In the genomic region with DNA sequence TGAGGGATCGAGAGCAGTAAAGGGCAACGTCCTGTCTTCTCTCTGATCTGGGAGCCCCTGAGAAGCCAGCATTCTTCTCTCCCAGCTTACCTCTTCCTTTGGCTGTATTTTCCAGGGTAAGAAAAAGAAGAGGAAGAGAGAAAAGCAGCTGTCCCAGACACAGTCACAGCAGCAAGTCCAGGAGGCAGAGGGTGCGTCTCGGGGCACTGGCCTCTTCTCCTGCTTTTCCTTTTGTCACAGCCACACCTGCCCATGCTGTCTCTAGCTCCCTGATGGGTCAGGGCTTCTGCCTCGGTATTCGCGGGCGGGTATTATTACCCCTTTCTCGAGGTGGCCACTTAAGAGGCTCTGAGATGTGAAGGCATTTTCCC, we compare ENCODE assay signal across 1 cellular context.
TF ChIP-seq lines count a peak whose summit lies in the region.

No MANE protein-coding gene starts in this region.

TF ChIP-seq in HepG2, 621 proteins besides CTCF, POLR2A, EP300 and RAD21:
- TF ChIP-seq ZBTB3 (CRISPR knock-in tag; IDR thresholded peaks at IDR 0.05; ENCODE audit: borderline replicate concordance, low read depth) (0 out of 2 replicates have a peak, but pooled peaks have one; percentile 8), NR2F1 (CRISPR knock-in tag; IDR thresholded peaks at IDR 0.05) (0 out of 4 replicates have a peak, but pooled peaks of 1 of the 2 experiments have one; percentile 12), TAF1 (CRISPR knock-in tag; IDR thresholded peaks at IDR 0.05) (0 out of 2 replicates have a peak, but pooled peaks have one; percentile 2), ELF4 (CRISPR knock-in tag; IDR thresholded peaks at IDR 0.05; ENCODE audit: borderline replicate concordance) (0 out of 2 replicates have a peak, but pooled peaks have one; percentile 15), ATRX (CRISPR knock-in tag; IDR thresholded peaks at IDR 0.05; ENCODE audit: borderline replicate concordance) (0 out of 2 replicates have a peak, but pooled peaks have one; percentile 18), SPEN (CRISPR knock-in tag; IDR thresholded peaks at IDR 0.05; ENCODE audit: low read depth) (0 out of 2 replicates have a peak, but pooled peaks have one; percentile 4), ZFP37 (CRISPR knock-in tag; IDR thresholded peaks at IDR 0.05; ENCODE audit: borderline replicate concordance) (no peak), ZFP90 (CRISPR knock-in tag; IDR thresholded peaks at IDR 0.05; ENCODE audit: borderline replicate concordance) (0 out of 2 replicates have a peak, but pooled peaks have one; percentile 9), ZNF354B (CRISPR knock-in tag; IDR thresholded peaks at IDR 0.05) (0 out of 2 replicates have a peak, but pooled peaks have one; percentile 71), BCL6 (CRISPR knock-in tag; IDR thresholded peaks at IDR 0.05) (no peak), NFIB (CRISPR knock-in tag; IDR thresholded peaks at IDR 0.05; ENCODE audit: borderline replicate concordance) (no peak), BORCS8-MEF2B (CRISPR knock-in tag; IDR thresholded peaks at IDR 0.05) (0 out of 2 replicates have a peak, but pooled peaks have one; percentile 51), ZMYM4 (CRISPR knock-in tag; IDR thresholded peaks at IDR 0.05) (no peak), ZMAT3 (CRISPR knock-in tag; conservative IDR thresholded peaks at IDR 0.05) (0 out of 2 replicates have a peak, but pooled peaks have one; percentile 1), POLR2G (IDR thresholded peaks at IDR 0.05; ENCODE audit: low read depth, low read length) (peak; percentile 43; the same call in 1 of the 2 replicates), ZNF484 (CRISPR knock-in tag; IDR thresholded peaks at IDR 0.05; ENCODE audit: borderline replicate concordance, low read depth) (no peak), ZC3H4 (CRISPR knock-in tag; IDR thresholded peaks at IDR 0.05; ENCODE audit: borderline replicate concordance) (0 out of 2 replicates have a peak, but pooled peaks have one; percentile 77), ATAD3A (CRISPR knock-in tag; IDR thresholded peaks at IDR 0.05) (peak; percentile 36; the same call in 1 of the 2 replicates), MIER3 (CRISPR knock-in tag; IDR thresholded peaks at IDR 0.05; ENCODE audit: borderline replicate concordance) (0 out of 2 replicates have a peak, but pooled peaks have one; percentile 34)
- TF ChIP-seq, protein P1, sequence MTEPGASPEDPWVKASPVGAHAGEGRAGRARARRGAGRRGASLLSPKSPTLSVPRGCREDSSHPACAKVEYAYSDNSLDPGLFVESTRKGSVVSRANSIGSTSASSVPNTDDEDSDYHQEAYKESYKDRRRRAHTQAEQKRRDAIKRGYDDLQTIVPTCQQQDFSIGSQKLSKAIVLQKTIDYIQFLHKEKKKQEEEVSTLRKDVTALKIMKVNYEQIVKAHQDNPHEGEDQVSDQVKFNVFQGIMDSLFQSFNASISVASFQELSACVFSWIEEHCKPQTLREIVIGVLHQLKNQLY (CRISPR knock-in tag; IDR thresholded peaks at IDR 0.05), result no peak
- TF ChIP-seq, protein P2, sequence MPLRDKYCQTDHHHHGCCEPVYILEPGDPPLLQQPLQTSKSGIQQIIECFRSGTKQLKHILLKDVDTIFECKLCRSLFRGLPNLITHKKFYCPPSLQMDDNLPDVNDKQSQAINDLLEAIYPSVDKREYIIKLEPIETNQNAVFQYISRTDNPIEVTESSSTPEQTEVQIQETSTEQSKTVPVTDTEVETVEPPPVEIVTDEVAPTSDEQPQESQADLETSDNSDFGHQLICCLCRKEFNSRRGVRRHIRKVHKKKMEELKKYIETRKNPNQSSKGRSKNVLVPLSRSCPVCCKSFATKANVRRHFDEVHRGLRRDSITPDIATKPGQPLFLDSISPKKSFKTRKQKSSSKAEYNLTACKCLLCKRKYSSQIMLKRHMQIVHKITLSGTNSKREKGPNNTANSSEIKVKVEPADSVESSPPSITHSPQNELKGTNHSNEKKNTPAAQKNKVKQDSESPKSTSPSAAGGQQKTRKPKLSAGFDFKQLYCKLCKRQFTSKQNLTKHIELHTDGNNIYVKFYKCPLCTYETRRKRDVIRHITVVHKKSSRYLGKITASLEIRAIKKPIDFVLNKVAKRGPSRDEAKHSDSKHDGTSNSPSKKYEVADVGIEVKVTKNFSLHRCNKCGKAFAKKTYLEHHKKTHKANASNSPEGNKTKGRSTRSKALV (CRISPR knock-in tag; IDR thresholded peaks at IDR 0.05), result peak; percentile 11; the same call in 1 of the 2 replicates
- TF ChIP-seq, protein P3, sequence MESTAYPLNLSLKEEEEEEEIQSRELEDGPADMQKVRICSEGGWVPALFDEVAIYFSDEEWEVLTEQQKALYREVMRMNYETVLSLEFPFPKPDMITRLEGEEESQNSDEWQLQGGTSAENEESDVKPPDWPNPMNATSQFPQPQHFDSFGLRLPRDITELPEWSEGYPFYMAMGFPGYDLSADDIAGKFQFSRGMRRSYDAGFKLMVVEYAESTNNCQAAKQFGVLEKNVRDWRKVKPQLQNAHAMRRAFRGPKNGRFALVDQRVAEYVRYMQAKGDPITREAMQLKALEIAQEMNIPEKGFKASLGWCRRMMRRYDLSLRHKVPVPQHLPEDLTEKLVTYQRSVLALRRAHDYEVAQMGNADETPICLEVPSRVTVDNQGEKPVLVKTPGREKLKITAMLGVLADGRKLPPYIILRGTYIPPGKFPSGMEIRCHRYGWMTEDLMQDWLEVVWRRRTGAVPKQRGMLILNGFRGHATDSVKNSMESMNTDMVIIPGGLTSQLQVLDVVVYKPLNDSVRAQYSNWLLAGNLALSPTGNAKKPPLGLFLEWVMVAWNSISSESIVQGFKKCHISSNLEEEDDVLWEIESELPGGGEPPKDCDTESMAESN (CRISPR knock-in tag; conservative IDR thresholded peaks at IDR 0.05), result 0 out of 2 replicates have a peak, but pooled peaks have one; percentile 1
- TF ChIP-seq, protein P4, sequence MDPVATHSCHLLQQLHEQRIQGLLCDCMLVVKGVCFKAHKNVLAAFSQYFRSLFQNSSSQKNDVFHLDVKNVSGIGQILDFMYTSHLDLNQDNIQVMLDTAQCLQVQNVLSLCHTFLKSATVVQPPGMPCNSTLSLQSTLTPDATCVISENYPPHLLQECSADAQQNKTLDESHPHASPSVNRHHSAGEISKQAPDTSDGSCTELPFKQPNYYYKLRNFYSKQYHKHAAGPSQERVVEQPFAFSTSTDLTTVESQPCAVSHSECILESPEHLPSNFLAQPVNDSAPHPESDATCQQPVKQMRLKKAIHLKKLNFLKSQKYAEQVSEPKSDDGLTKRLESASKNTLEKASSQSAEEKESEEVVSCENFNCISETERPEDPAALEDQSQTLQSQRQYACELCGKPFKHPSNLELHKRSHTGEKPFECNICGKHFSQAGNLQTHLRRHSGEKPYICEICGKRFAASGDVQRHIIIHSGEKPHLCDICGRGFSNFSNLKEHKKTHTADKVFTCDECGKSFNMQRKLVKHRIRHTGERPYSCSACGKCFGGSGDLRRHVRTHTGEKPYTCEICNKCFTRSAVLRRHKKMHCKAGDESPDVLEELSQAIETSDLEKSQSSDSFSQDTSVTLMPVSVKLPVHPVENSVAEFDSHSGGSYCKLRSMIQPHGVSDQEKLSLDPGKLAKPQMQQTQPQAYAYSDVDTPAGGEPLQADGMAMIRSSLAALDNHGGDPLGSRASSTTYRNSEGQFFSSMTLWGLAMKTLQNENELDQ (CRISPR knock-in tag; IDR thresholded peaks at IDR 0.05; ENCODE audit: borderline replicate concordance), result 0 out of 2 replicates have a peak, but pooled peaks have one; percentile 32
- TF ChIP-seq, protein P5, sequence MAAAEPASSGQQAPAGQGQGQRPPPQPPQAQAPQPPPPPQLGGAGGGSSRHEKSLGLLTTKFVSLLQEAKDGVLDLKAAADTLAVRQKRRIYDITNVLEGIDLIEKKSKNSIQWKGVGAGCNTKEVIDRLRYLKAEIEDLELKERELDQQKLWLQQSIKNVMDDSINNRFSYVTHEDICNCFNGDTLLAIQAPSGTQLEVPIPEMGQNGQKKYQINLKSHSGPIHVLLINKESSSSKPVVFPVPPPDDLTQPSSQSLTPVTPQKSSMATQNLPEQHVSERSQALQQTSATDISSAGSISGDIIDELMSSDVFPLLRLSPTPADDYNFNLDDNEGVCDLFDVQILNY (CRISPR knock-in tag; conservative IDR thresholded peaks at IDR 0.05), result 0 out of 2 replicates have a peak, but pooled peaks have one; percentile 22
- TF ChIP-seq, protein P6, sequence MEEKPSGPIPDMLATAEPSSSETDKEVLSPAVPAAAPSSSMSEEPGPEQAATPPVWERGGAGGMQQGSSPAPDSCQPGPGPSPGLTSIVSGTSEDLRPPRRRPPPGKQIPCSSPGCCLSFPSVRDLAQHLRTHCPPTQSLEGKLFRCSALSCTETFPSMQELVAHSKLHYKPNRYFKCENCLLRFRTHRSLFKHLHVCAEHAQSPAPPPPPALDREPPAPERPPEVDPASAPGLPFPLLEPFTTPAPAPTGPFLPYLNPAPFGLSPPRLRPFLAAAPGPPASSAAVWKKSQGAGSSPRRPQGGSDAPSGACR (CRISPR knock-in tag; IDR thresholded peaks at IDR 0.05), result 0 out of 2 replicates have a peak, but pooled peaks have one; percentile 7
- TF ChIP-seq, protein P7, sequence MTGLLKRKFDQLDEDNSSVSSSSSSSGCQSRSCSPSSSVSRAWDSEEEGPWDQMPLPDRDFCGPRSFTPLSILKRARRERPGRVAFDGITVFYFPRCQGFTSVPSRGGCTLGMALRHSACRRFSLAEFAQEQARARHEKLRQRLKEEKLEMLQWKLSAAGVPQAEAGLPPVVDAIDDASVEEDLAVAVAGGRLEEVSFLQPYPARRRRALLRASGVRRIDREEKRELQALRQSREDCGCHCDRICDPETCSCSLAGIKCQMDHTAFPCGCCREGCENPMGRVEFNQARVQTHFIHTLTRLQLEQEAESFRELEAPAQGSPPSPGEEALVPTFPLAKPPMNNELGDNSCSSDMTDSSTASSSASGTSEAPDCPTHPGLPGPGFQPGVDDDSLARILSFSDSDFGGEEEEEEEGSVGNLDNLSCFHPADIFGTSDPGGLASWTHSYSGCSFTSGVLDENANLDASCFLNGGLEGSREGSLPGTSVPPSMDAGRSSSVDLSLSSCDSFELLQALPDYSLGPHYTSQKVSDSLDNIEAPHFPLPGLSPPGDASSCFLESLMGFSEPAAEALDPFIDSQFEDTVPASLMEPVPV (CRISPR knock-in tag; IDR thresholded peaks at IDR 0.05), result peak; percentile 56
- TF ChIP-seq, protein P8, sequence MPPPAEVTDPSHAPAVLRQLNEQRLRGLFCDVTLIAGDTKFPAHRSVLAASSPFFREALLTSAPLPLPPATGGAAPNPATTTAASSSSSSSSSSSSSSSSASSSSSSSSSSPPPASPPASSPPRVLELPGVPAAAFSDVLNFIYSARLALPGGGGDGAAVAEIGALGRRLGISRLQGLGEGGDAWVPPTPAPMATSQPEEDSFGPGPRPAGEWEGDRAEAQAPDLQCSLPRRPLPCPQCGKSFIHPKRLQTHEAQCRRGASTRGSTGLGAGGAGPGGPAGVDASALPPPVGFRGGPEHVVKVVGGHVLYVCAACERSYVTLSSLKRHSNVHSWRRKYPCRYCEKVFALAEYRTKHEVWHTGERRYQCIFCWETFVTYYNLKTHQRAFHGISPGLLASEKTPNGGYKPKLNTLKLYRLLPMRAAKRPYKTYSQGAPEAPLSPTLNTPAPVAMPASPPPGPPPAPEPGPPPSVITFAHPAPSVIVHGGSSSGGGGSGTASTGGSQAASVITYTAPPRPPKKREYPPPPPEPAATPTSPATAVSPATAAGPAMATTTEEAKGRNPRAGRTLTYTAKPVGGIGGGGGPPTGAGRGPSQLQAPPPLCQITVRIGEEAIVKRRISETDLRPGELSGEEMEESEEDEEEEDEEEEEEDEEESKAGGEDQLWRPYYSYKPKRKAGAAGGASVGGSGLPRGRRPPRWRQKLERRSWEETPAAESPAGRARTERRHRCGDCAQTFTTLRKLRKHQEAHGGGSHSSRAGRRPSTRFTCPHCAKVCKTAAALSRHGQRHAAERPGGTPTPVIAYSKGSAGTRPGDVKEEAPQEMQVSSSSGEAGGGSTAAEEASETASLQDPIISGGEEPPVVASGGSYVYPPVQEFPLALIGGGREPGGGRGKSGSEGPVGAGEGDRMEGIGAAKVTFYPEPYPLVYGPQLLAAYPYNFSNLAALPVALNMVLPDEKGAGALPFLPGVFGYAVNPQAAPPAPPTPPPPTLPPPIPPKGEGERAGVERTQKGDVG (CRISPR knock-in tag; IDR thresholded peaks at IDR 0.05; ENCODE audit: borderline replicate concordance), result 0 out of 2 replicates have a peak, but pooled peaks have one; percentile 4
